In the genomic region with DNA sequence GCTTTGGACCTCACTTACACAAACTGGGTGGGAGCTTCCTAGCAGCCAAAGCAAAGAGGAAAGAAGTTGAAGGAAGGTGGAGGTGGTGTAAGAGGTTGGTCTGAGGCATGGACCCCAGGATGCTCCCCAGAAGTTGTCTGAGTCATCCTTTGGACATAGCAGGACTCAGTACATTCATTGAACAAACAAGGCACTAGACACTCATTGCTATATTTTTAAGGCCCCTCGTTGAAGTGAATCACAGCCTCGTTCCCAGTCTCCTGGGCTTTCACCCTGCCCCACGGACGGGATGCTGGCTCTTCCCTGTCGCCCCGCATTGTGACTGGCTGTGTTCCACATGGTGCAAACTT, we compare ENCODE assay signal across 9 cellular contexts.
A peak's percentile ranks its signal among the peaks of the same experiment; 100 is the strongest.
DNase-seq lines count a peak whose midpoint lies in the region; ATAC-seq and TF ChIP-seq lines count a peak whose summit lies in the region.
"Had no signal": no experiment of that assay in that cellular context is flagged by ENCODE, and none has a peak within 500 bp of the region (broad histone marks: within the 10 kb centered on the region; RNA-seq: fewer than 3 reads in every experiment).

No MANE protein-coding gene starts in this region.

- H3K27me3 ChIP-seq in gastrocnemius medialis, result peaks cover 0 to 14% (median 0%) of the 10 kb centered on the region in 3 donors
- H3K27me3 ChIP-seq: BE2C had no signal

- H3K36me3 ChIP-seq in gastrocnemius medialis, result no peaks in the 10 kb centered on the region
- H3K36me3 ChIP-seq: BE2C had no signal

- in situ Hi-C loops in gastrocnemius medialis (cut with MboI; ENCODE audit: low sequenced_read_pairs in 4 of 4), result loop anchor here in 2 of 4 donors (5.0 kb wide), 1 partner anchor 282 kb away; no protein-coding TSS in a partner anchor

- DNase-seq in RPMI7951 (ENCODE audit: low read depth), result peak; percentile 63
- peak; percentile 16 for DNase-seq in fibroblast of peridontal ligament (ENCODE audit: extremely low read depth)
- no peak for DNase-seq in gastrocnemius medialis
- DNase-seq in NCI-H2081 (lab: John Stamatoyannopoulos, UW), result no peak
- DNase-seq in islet precursor cell, result no peak
- no peak for DNase-seq in NCI-H146 treated with DMSO at 0.1 percent for 48 hours (lab: John Stamatoyannopoulos, UW; ENCODE audit: unreplicated experiment)
- no peak for DNase-seq in GDM1 (lab: John Stamatoyannopoulos, UW)

- ATAC-seq in gastrocnemius medialis, result no peak

- peak overlapping the region in 1 of 4 donors; percentile 29 for H3K4me3 ChIP-seq in gastrocnemius medialis

- H3K27ac ChIP-seq in C4-2B (peak overlapping the region; percentile 57), gastrocnemius medialis (peak overlapping the region; percentile 21 to 65 (median 54))

- peaks cover 11 to 16% of the 10 kb centered on the region in 2 donors for H3K4me1 ChIP-seq in gastrocnemius medialis

- TF ChIP-seq POLR2A in gastrocnemius medialis (IDR thresholded peaks at IDR 0.05), result no peak

- no peak for TF ChIP-seq CTCF in C4-2B (conservative IDR thresholded peaks at IDR 0.05)
- TF ChIP-seq CTCF in gastrocnemius medialis (IDR thresholded peaks at IDR 0.05 in 4 of 5, conservative IDR thresholded peaks at IDR 0.05 in 1 of 5), result no peak

- intact Hi-C loops in gastrocnemius medialis (cut with DNase I; ENCODE audit: low total_unique reads), result loop anchor here (10.0 kb wide), 1 partner anchor 180 kb away; no protein-coding TSS in a partner anchor

- no peaks in the 10 kb centered on the region for H3K9me3 ChIP-seq in gastrocnemius medialis
- H3K9me3 ChIP-seq: BE2C had no signal

Comparison
In these comparisons a context has a peak if more than half of its experiments do, and no peak if none do; other contexts are left out.
1. DNase-seq: peak in RPMI7951 (single experiment) and fibroblast of peridontal ligament (single experiment); none in gastrocnemius medialis (0 of 2), NCI-H2081 (0 of 2), islet precursor cell (single experiment), NCI-H146 treated with DMSO at 0.1 percent for 48 hours (single experiment) and GDM1 (single experiment).